ENCODE assay signal across 8 cellular contexts in the genomic region with DNA sequence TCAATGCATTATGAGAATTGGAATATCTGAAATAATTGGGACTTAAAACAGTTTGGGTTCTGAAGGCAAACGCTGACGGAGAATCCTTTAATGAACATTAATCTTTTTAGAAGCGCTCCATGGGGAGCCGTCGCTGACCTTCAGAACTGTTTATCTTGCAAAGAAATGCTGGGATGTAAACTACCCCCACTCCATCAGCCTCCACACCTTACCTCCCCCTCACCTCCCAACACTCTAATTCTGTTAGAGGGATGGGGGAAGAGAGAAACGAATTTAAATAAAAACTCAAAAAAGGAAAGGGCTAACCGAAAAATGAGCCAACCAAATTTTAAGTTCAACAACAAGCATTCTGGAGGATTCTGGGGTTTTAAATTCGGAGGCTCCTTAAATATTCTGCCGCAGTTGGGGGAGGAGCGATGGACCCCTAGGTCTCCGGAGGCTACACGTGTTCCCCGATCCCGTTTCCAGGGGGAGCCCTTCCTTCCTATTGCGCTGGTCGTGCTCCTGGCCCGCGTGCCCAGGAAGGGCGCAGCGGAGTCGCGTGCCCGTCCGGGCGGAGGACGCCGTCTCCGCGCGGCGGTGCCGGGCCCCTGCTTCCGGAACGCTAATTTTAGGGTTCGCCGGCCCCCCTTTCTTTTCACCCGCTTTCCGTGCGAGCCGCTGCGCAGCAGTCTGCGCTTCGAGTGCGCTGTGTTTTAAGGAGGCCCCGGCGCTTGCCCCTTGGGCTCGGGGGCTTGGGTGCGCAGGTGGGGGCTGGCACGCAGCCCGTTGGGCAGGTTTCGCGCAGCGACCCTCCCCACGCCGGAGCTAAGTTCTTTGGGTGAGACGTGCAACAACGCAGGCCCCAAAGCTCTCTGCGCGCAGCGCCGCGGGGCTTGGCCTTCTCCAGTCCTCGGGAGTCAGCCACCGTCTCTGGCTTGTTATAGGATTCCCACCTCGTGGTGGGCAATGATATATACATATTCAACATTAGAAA. TPM values are rescaled to one million over a fixed set of nuclear protein-coding genes. Genes with fewer than 3 reads are reported as not detected.
A peak's percentile ranks its signal among the peaks of the same experiment; 100 is the strongest.
DNase-seq lines count a peak whose midpoint lies in the region; ATAC-seq and TF ChIP-seq lines count a peak whose summit lies in the region.

No MANE protein-coding gene starts in this region.

- POLR2A ChIA-PET in activated CD4-positive, alpha-beta memory T cell treated with anti-CD3 and anti-CD28 coated beads, Interleukin-2, amount 10 ng/mL, durations not matched to agents 7 days and 5 days (lab: Charles Lee) = interaction anchor here (0.8 to 1.3 kb wide), 3 partner anchors 11 to 360 kb away, joined by 3 to 6 read pairs (median 5); no protein-coding TSS in a partner anchor

- H3K4me3 ChIP-seq in CD4-positive, CD25-positive, alpha-beta regulatory T cell (ENCODE audit: low read depth, low read length) = peak overlapping the region; percentile 41
- H3K4me3 ChIP-seq in endocrine pancreas (ENCODE audit: control insufficient read depth, insufficient read depth, low read length) (peak overlapping the region; percentile 87), lung (peak overlapping the region; percentile 50)

- H3K36me3 Mint-ChIP-seq in CD4-positive, CD25-positive, alpha-beta regulatory T cell = no peaks in the 10 kb centered on the region
- no peaks in the 10 kb centered on the region for H3K36me3 Mint-ChIP-seq in activated CD4-positive, alpha-beta memory T cell treated with anti-CD3 and anti-CD28 coated beads, Interleukin-2, amount 10 ng/mL, durations not matched to agents 7 days and 5 days (ENCODE audit: low read depth)

- ATAC-seq in CD4-positive, CD25-positive, alpha-beta regulatory T cell (ENCODE audit: low read depth in 2 of 2) = peak; percentile 52 to 69
- ATAC-seq in GM19438 (IDR thresholded peaks at IDR 0.05; ENCODE audit: low read depth, unreplicated experiment) = peak; percentile 70
- peak; percentile 38 for ATAC-seq in lung (ENCODE audit: insufficient read depth, low FRiP score)
- peak; percentile 58 for ATAC-seq in stimulated activated naive CD8-positive, alpha-beta T cell treated with anti-CD3 and anti-CD28 coated beads, Interleukin-15, amount 100 ng/mL, for 72 hours

- 1 to 5% methylated on average over 65 of the region's 65 CpGs for whole genome bisulfite sequencing in lung, 2 donors

- H3K9me3 Mint-ChIP-seq in CD4-positive, CD25-positive, alpha-beta regulatory T cell = no peaks in the 10 kb centered on the region
- no peaks in the 10 kb centered on the region for H3K9me3 Mint-ChIP-seq in activated CD4-positive, alpha-beta memory T cell treated with anti-CD3 and anti-CD28 coated beads, Interleukin-2, amount 10 ng/mL, durations not matched to agents 7 days and 5 days
- no peaks in the 10 kb centered on the region for H3K9me3 Mint-ChIP-seq in stimulated activated naive CD8-positive, alpha-beta T cell treated with anti-CD3 and anti-CD28 coated beads, Interleukin-15, amount 100 ng/mL, for 72 hours

- H3K4me1 Mint-ChIP-seq in CD4-positive, CD25-positive, alpha-beta regulatory T cell = peaks cover 0 to 20% (median 11%) of the 10 kb centered on the region in 4 donors
- peaks cover 38% of the 10 kb centered on the region for H3K4me1 Mint-ChIP-seq in activated CD4-positive, alpha-beta memory T cell treated with anti-CD3 and anti-CD28 coated beads, Interleukin-2, amount 10 ng/mL, durations not matched to agents 7 days and 5 days
- H3K4me1 Mint-ChIP-seq in stimulated activated naive CD8-positive, alpha-beta T cell treated with anti-CD3 and anti-CD28 coated beads, Interleukin-15, amount 100 ng/mL, for 72 hours = peaks cover 39% of the 10 kb centered on the region

- H3K4me1 ChIP-seq in CD4-positive, CD25-positive, alpha-beta regulatory T cell (ENCODE audit: control insufficient read depth, insufficient read depth, low read length, poor library complexity, severe bottlenecking) = peaks cover 11% of the 10 kb centered on the region
- H3K4me1 ChIP-seq in endocrine pancreas (ENCODE audit: control insufficient read depth, insufficient read depth, low read length) (peaks cover 13% of the 10 kb centered on the region), lung (ENCODE audit: control insufficient read depth in 2 of 2, insufficient read depth in 2 of 2, low read length in 2 of 2) (peaks cover 0 to 7% of the 10 kb centered on the region in 2 donors)

- DNase-seq in CD4-positive, CD25-positive, alpha-beta regulatory T cell = peak in 2 of 3 donors; percentile 44 to 68
- DNase-seq in NCI-H146 (lab: John Stamatoyannopoulos, UW) = peak; percentile 71
- DNase-seq in activated CD4-positive, alpha-beta memory T cell treated with anti-CD3 and anti-CD28 coated beads, Interleukin-2, amount 10 ng/mL, durations not matched to agents 7 days and 5 days = peak; percentile 55
- no peak for DNase-seq in lung (ENCODE audit: low spot score)
- DNase-seq in stimulated activated naive CD8-positive, alpha-beta T cell treated with anti-CD3 and anti-CD28 coated beads, Interleukin-15, amount 100 ng/mL, for 72 hours = peak; percentile 21 to 38
- DNase-seq in SIG-M5 (lab: John Stamatoyannopoulos, UW) = no peak

- H3K27ac ChIP-seq in CD4-positive, CD25-positive, alpha-beta regulatory T cell (ENCODE audit: insufficient read depth, low read length, poor library complexity, severe bottlenecking) = no peak overlapping the region
- H3K27ac ChIP-seq in lung (ENCODE audit: low read depth in 1 of 2, low read length in 1 of 2) = peak overlapping the region in 1 of 2 donors; percentile 48

- CTCF ChIA-PET in activated CD4-positive, alpha-beta memory T cell treated with anti-CD3 and anti-CD28 coated beads, Interleukin-2, amount 10 ng/mL, durations not matched to agents 7 days and 5 days (lab: Charles Lee) = interaction anchor here (1.0 to 1.7 kb wide), 3 partner anchors 11 to 422 kb away, joined by 3 to 7 read pairs (median 3); partner anchors contain the start of genes LEPR and LEPROT

- H3K9ac ChIP-seq in endocrine pancreas (ENCODE audit: control insufficient read depth, insufficient read depth, low read length) = peak overlapping the region; percentile 60

- H3K4me3 Mint-ChIP-seq in CD4-positive, CD25-positive, alpha-beta regulatory T cell = peak overlapping the region in 3 of 4 donors; percentile 1 to 76 (median 67)
- H3K4me3 Mint-ChIP-seq in activated CD4-positive, alpha-beta memory T cell treated with anti-CD3 and anti-CD28 coated beads, Interleukin-2, amount 10 ng/mL, durations not matched to agents 7 days and 5 days = peak overlapping the region; percentile 61
- peak overlapping the region; percentile 72 to 83 for H3K4me3 Mint-ChIP-seq in stimulated activated naive CD8-positive, alpha-beta T cell treated with anti-CD3 and anti-CD28 coated beads, Interleukin-15, amount 100 ng/mL, for 72 hours

- peaks cover 29% of the 10 kb centered on the region for H3K27me3 ChIP-seq in CD4-positive, CD25-positive, alpha-beta regulatory T cell (ENCODE audit: control insufficient read depth, insufficient read depth, low read length)
- H3K27me3 ChIP-seq in endocrine pancreas (ENCODE audit: control insufficient read depth, insufficient read depth, low read length) (no peaks in the 10 kb centered on the region), lung (ENCODE audit: control insufficient read depth, insufficient read depth) (no peaks in the 10 kb centered on the region)

- no peaks in the 10 kb centered on the region for H3K9me3 ChIP-seq in CD4-positive, CD25-positive, alpha-beta regulatory T cell (ENCODE audit: control insufficient read depth in 2 of 2, low read length in 2 of 2)
- no peaks in the 10 kb centered on the region for H3K9me3 ChIP-seq in endocrine pancreas (ENCODE audit: control insufficient read depth, low read length)
- H3K9me3 ChIP-seq in lung (ENCODE audit: control insufficient read depth in 2 of 2, insufficient read depth in 1 of 2, low read length in 1 of 2) = no peaks in the 10 kb centered on the region

- no peak for TF ChIP-seq CTCF in lung (IDR thresholded peaks at IDR 0.05; ENCODE audit: control extremely low read depth, extremely low read depth)

- H3K27me3 Mint-ChIP-seq in CD4-positive, CD25-positive, alpha-beta regulatory T cell = peaks cover 58% of the 10 kb centered on the region
- H3K27me3 Mint-ChIP-seq in activated CD4-positive, alpha-beta memory T cell treated with anti-CD3 and anti-CD28 coated beads, Interleukin-2, amount 10 ng/mL, durations not matched to agents 7 days and 5 days = peaks cover 19% of the 10 kb centered on the region
- H3K27me3 Mint-ChIP-seq in stimulated activated naive CD8-positive, alpha-beta T cell treated with anti-CD3 and anti-CD28 coated beads, Interleukin-15, amount 100 ng/mL, for 72 hours = peaks cover 39% of the 10 kb centered on the region

- H3K27ac Mint-ChIP-seq in CD4-positive, CD25-positive, alpha-beta regulatory T cell = peak overlapping the region in 2 of 3 donors; percentile 25 to 74
- no peak overlapping the region for H3K27ac Mint-ChIP-seq in activated CD4-positive, alpha-beta memory T cell treated with anti-CD3 and anti-CD28 coated beads, Interleukin-2, amount 10 ng/mL, durations not matched to agents 7 days and 5 days
- H3K27ac Mint-ChIP-seq in stimulated activated naive CD8-positive, alpha-beta T cell treated with anti-CD3 and anti-CD28 coated beads, Interleukin-15, amount 100 ng/mL, for 72 hours = peak overlapping the region in 1 of 2 donors; percentile 48

- no peaks in the 10 kb centered on the region for H3K36me3 ChIP-seq in CD4-positive, CD25-positive, alpha-beta regulatory T cell (ENCODE audit: control insufficient read depth, insufficient read depth, low read length)
- H3K36me3 ChIP-seq in endocrine pancreas (ENCODE audit: control insufficient read depth, insufficient read depth, low read length) = no peaks in the 10 kb centered on the region
- H3K36me3 ChIP-seq in lung (ENCODE audit: control insufficient read depth in 2 of 2, insufficient read depth in 2 of 2, low read length in 2 of 2) = no peaks in the 10 kb centered on the region

RNA-seq across cellular contexts. Expression of gene DNAJC6, which starts 43.8 kb away (rescaled TPM):
- total RNA-seq in CD4-positive, CD25-positive, alpha-beta regulatory T cell = 1.9 TPM
- polyA plus RNA-seq in CD4-positive, CD25-positive, alpha-beta regulatory T cell = 1 to 10 TPM in 1 of 4 donors, under 1 TPM in 2, not detected in 1; 0.07 to 1.0 (median 0.63) TPM
- total RNA-seq in activated CD4-positive, alpha-beta memory T cell treated with anti-CD3 and anti-CD28 coated beads, Interleukin-2, amount 10 ng/mL, durations not matched to agents 7 days and 5 days = 1 to 10 TPM; 4.0 to 5.4 TPM
- 1 to 10 TPM; 4.6 to 5.0 TPM for total RNA-seq in lung
- 1 to 10 TPM in 1 of 2 donors, under 1 TPM in 1; 0.96 to 1.4 TPM for polyA plus RNA-seq in lung

Comparison
In these comparisons a context has a peak if more than half of its experiments do, and no peak if none do; other contexts are left out.
1. DNase-seq: peak in CD4-positive, CD25-positive, alpha-beta regulatory T cell (2 of 3), NCI-H146 (single experiment), activated CD4-positive, alpha-beta memory T cell treated with anti-CD3 and anti-CD28 coated beads, Interleukin-2, amount 10 ng/mL, durations not matched to agents 7 days and 5 days (single experiment) and stimulated activated naive CD8-positive, alpha-beta T cell treated with anti-CD3 and anti-CD28 coated beads, Interleukin-15, amount 100 ng/mL, for 72 hours (2 of 2); none in lung (single experiment) and SIG-M5 (single experiment).
2. Peak in every context shown above with its lines, with median percentiles within 50 percentile points of each other: ATAC-seq, H3K4me3 ChIP-seq and H3K4me3 Mint-ChIP-seq.